In the genomic region with DNA sequence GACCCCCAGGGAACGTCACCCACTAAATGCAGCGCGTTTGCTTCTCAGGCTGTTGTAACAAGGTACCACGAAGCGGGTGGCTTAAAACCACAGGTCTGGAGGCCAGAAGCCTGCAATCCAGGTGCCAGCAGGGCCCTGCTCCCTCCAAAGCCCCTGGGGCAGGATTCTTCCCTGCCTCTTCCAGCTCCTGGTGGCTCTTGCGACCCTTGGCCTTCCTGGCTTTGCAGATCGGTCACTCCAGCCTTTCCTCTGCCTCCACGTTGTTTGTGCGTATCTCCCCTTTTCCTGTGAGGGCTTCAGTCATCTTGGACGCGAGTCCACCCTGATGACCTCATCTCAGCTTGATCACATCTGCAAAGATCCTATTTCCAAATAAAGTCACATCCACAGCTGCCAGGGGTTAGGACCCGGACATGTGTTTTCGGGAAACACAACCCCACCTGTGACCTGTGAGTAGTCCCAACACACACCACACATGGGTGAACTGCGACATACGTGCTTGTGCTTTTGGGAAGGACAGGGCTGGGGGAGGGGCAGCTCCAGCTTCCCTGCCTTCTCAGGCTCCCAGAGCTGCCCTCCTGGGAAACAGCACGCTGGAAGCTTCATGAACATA, we compare ENCODE assay signal across 8 cellular contexts.
DNase-seq lines count a peak whose midpoint lies in the region; ATAC-seq and TF ChIP-seq lines count a peak whose summit lies in the region.

No MANE protein-coding gene starts in this region.

- no peak overlapping the region for H3K27ac Mint-ChIP-seq in naive thymus-derived CD4-positive, alpha-beta T cell
- no peak overlapping the region for H3K27ac Mint-ChIP-seq in activated CD4-positive, alpha-beta memory T cell treated with anti-CD3 and anti-CD28 coated beads for 36 hours

- POLR2A ChIA-PET in naive thymus-derived CD4-positive, alpha-beta T cell (lab: Charles Lee): no interaction called here
- POLR2A ChIA-PET in activated CD4-positive, alpha-beta memory T cell treated with anti-CD3 and anti-CD28 coated beads for 36 hours (lab: Charles Lee): no interaction called here

- H3K4me1 ChIP-seq in ACC112 (ENCODE audit: control insufficient read depth, insufficient read depth, low read length, unreplicated experiment) (peaks cover 46% of the 10 kb centered on the region), OCI-LY3 (ENCODE audit: low read length) (peaks cover 26% of the 10 kb centered on the region)
- H3K4me1 ChIP-seq in naive thymus-derived CD4-positive, alpha-beta T cell (ENCODE audit: control insufficient read depth in 2 of 2, insufficient read depth in 2 of 2, low read length in 2 of 2): no peaks in the 10 kb centered on the region

- no peaks in the 10 kb centered on the region for H3K36me3 Mint-ChIP-seq in naive thymus-derived CD4-positive, alpha-beta T cell
- no peaks in the 10 kb centered on the region for H3K36me3 Mint-ChIP-seq in activated CD4-positive, alpha-beta memory T cell treated with anti-CD3 and anti-CD28 coated beads for 36 hours

- peaks cover 0 to 2% (median 0%) of the 10 kb centered on the region in 5 donors for H3K27me3 Mint-ChIP-seq in naive thymus-derived CD4-positive, alpha-beta T cell
- H3K27me3 Mint-ChIP-seq in activated CD4-positive, alpha-beta memory T cell treated with anti-CD3 and anti-CD28 coated beads for 36 hours: no peaks in the 10 kb centered on the region

- no peaks in the 10 kb centered on the region for H3K27me3 ChIP-seq in ACC112 (ENCODE audit: insufficient read depth, low read length)
- peaks cover 31% of the 10 kb centered on the region for H3K27me3 ChIP-seq in OCI-LY3 (ENCODE audit: low read depth, low read length)
- no peaks in the 10 kb centered on the region for H3K27me3 ChIP-seq in naive thymus-derived CD4-positive, alpha-beta T cell (ENCODE audit: control insufficient read depth in 2 of 2, insufficient read depth in 2 of 2, low read length in 2 of 2)

- TF ChIP-seq CTCF in OCI-LY3 (IDR thresholded peaks at IDR 0.05; ENCODE audit: low read depth, low read length): no peak

- ATAC-seq in naive thymus-derived CD4-positive, alpha-beta T cell: peak; percentile 3
- ATAC-seq in GM18511 (IDR thresholded peaks at IDR 0.05; ENCODE audit: unreplicated experiment): no peak
- ATAC-seq in HG03095 (IDR thresholded peaks at IDR 0.05; ENCODE audit: unreplicated experiment): no peak
- no peak for ATAC-seq in HG03159 (IDR thresholded peaks at IDR 0.05; ENCODE audit: unreplicated experiment)

- CTCF ChIA-PET in naive thymus-derived CD4-positive, alpha-beta T cell (lab: Charles Lee): interaction anchor here (0.8 kb wide), 1 partner anchor 79 kb away, joined by 3 read pairs; no protein-coding TSS in a partner anchor
- CTCF ChIA-PET in activated CD4-positive, alpha-beta memory T cell treated with anti-CD3 and anti-CD28 coated beads for 36 hours (lab: Charles Lee): no interaction called here

- peaks cover 0 to 1% (median 0%) of the 10 kb centered on the region in 11 donors for H3K9me3 Mint-ChIP-seq in naive thymus-derived CD4-positive, alpha-beta T cell
- no peaks in the 10 kb centered on the region for H3K9me3 Mint-ChIP-seq in activated CD4-positive, alpha-beta memory T cell treated with anti-CD3 and anti-CD28 coated beads for 36 hours

- peaks cover under 1 to 13% (median 7%) of the 10 kb centered on the region in 7 donors for H3K4me1 Mint-ChIP-seq in naive thymus-derived CD4-positive, alpha-beta T cell
- peaks cover 21% of the 10 kb centered on the region for H3K4me1 Mint-ChIP-seq in activated CD4-positive, alpha-beta memory T cell treated with anti-CD3 and anti-CD28 coated beads for 36 hours (ENCODE audit: low read depth)

- H3K36me3 ChIP-seq in ACC112 (ENCODE audit: insufficient read depth, low read length) (no peaks in the 10 kb centered on the region), OCI-LY3 (replicated peaks; ENCODE audit: low read depth, low read length) (no peaks in the 10 kb centered on the region)
- no peaks in the 10 kb centered on the region for H3K36me3 ChIP-seq in naive thymus-derived CD4-positive, alpha-beta T cell (ENCODE audit: control insufficient read depth in 2 of 3, insufficient read depth in 3 of 3, low read length in 3 of 3)

- H2AFZ ChIP-seq in ACC112 (ENCODE audit: low read length, unreplicated experiment) (peak overlapping the region; percentile 33), OCI-LY3 (ENCODE audit: low read depth, low read length) (no peak overlapping the region)

- H3K4me2 ChIP-seq in OCI-LY3 (ENCODE audit: low read length): peak overlapping the region; percentile 43

- intact Hi-C loops in naive thymus-derived CD4-positive, alpha-beta T cell (cut with micrococcal nuclease): no loop called here
- intact Hi-C loops in activated CD4-positive, alpha-beta memory T cell treated with anti-CD3 and anti-CD28 coated beads for 36 hours (cut with micrococcal nuclease): loop anchor here (2.0 kb wide), 1 partner anchor 31 kb away; no protein-coding TSS in a partner anchor

- H3K27ac ChIP-seq in ACC112 (ENCODE audit: low read depth, low read length) (peak overlapping the region; percentile 86), OCI-LY3 (ENCODE audit: low read length) (no peak overlapping the region), epithelial cell of prostate (peak overlapping the region; percentile 65)
- H3K27ac ChIP-seq in naive thymus-derived CD4-positive, alpha-beta T cell (ENCODE audit: low read depth, low read length): no peak overlapping the region

- H3K9me3 ChIP-seq in OCI-LY3 (ENCODE audit: insufficient read depth, low read length): no peaks in the 10 kb centered on the region
- no peaks in the 10 kb centered on the region for H3K9me3 ChIP-seq in naive thymus-derived CD4-positive, alpha-beta T cell (ENCODE audit: control insufficient read depth in 2 of 3, low read length in 3 of 3)

- H3K9ac ChIP-seq in OCI-LY3 (ENCODE audit: low read length): no peak overlapping the region

- H3K4me3 Mint-ChIP-seq in naive thymus-derived CD4-positive, alpha-beta T cell: no peak overlapping the region
- H3K4me3 Mint-ChIP-seq in activated CD4-positive, alpha-beta memory T cell treated with anti-CD3 and anti-CD28 coated beads for 36 hours: no peak overlapping the region

- no peaks in the 10 kb centered on the region for H3K79me2 ChIP-seq in ACC112 (ENCODE audit: control insufficient read depth, insufficient read depth, low read length, unreplicated experiment)
- H3K79me2 ChIP-seq in OCI-LY3 (ENCODE audit: low read length): no peaks in the 10 kb centered on the region

- H3K4me3 ChIP-seq in ACC112 (ENCODE audit: low read depth, low read length) (peak overlapping the region; percentile 62), OCI-LY3 (ENCODE audit: low read length) (no peak overlapping the region)
- no peak overlapping the region for H3K4me3 ChIP-seq in naive thymus-derived CD4-positive, alpha-beta T cell (ENCODE audit: low read length)

- no peaks in the 10 kb centered on the region for H4K20me1 ChIP-seq in OCI-LY3 (ENCODE audit: insufficient read depth, low read length)

- no peak for DNase-seq in epithelial cell of prostate (ENCODE audit: low read depth, low spot score)
- no peak for DNase-seq in naive thymus-derived CD4-positive, alpha-beta T cell
- no peak for DNase-seq in activated CD4-positive, alpha-beta memory T cell treated with anti-CD3 and anti-CD28 coated beads for 36 hours

Comparison
In these comparisons a context has a peak if more than half of its experiments do, and no peak if none do; other contexts are left out.
1. H3K27ac ChIP-seq: peak in ACC112 (single experiment) and epithelial cell of prostate (single experiment); none in OCI-LY3 (single experiment) and naive thymus-derived CD4-positive, alpha-beta T cell (single experiment).